ENCODE assay signal across 1 cellular context in genomic region chr11:65014146-65014960, GRCh38.
TF ChIP-seq lines count a peak whose summit lies in the region.

ARL2 (plus strand) TSS chr11:65014160; CDS start chr11:65014208, 48 bp downstream.

TF ChIP-seq in HCT116, 20 proteins besides CTCF, POLR2A, EP300 and RAD21 (continued from another document):
- TF ChIP-seq EZH2phosphoT487 (IDR thresholded peaks at IDR 0.05; ENCODE audit: borderline replicate concordance) (no peak), FOSL1 (IDR thresholded peaks at IDR 0.05; ENCODE audit: low read depth) (no peak), CEBPB (IDR thresholded peaks at IDR 0.05; ENCODE audit: low read depth) (no peak), ZFX (IDR thresholded peaks at IDR 0.05) (peak; percentile 92), ELF1 (IDR thresholded peaks at IDR 0.05; ENCODE audit: borderline replicate concordance, low read depth) (no peak), ATF3 (IDR thresholded peaks at IDR 0.05) (no peak), EGR1 (IDR thresholded peaks at IDR 0.05; ENCODE audit: low read depth) (peak; percentile 83)
TF ChIP-seq in HCT116: peak in this region for 7.
